Comparison of ENCODE assay signal across 13 cellular contexts in the genomic region with DNA sequence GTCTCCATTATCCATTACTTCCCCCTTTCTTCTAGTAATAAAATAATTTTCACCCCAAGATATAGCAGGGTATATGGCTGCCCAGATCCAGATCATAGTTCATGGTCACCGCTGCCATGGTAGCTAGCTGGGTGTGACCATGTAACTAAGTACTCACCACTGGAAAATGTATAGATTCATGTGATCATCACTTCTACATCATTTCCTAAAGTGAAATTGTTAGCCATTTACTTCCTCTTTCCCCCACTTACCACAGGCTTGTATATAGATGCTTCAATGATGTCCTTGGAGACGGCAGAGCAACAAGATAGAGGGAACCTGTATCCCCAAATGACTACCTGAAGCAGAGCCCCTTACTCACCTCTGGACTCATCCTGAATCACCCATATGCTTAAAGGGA. TPM values are rescaled to one million over a fixed set of nuclear protein-coding genes. Genes with fewer than 3 reads are reported as not detected.
DNase-seq lines count a peak whose midpoint lies in the region; ATAC-seq lines count a peak whose summit lies in the region.
"Had no signal": no experiment of that assay in that cellular context is flagged by ENCODE, and none has a peak within 500 bp of the region (broad histone marks: within the 10 kb centered on the region; RNA-seq: fewer than 3 reads in every experiment).

No MANE protein-coding gene starts in this region.

- no peak overlapping the region for H3K4me3 ChIP-seq in skin epidermis

- peak overlapping the region; percentile 0 for H3K27ac Mint-ChIP-seq in activated T-helper 17 cell treated with anti-CD3 and anti-CD28 coated beads, Interleukin-2, amount 50 U/mL, for 72 hours
- H3K27ac Mint-ChIP-seq: stimulated activated naive CD8-positive, alpha-beta T cell treated with anti-CD3 and anti-CD28 coated beads, Interleukin-15, Interleukin-2, amounts not matched to agents 100 ng/mL and 50 ng/mL, for 24 hours had no signal

- no peaks in the 10 kb centered on the region for H3K36me3 Mint-ChIP-seq in activated T-helper 17 cell treated with anti-CD3 and anti-CD28 coated beads, Interleukin-2, amount 50 U/mL, for 72 hours (ENCODE audit: low read depth)

- peak; percentile 37 for DNase-seq in NAMALWA (ENCODE audit: low spot score)
- no peak for DNase-seq in hippocampal formation (lab: John Stamatoyannopoulos, UW)
- DNase-seq: activated naive CD4-positive, alpha-beta T cell treated with Interleukin-2 at 50 U/mL for 16 hours; DMS79; NCI-H1092; stimulated activated CD4-positive, alpha-beta T cell treated with anti-CD3 and anti-CD28 coated beads, Interleukin-12 subunit alpha, Interleukin-12 subunit beta, amount 100 ng/mL, for 4 hours; WERI-Rb-1 had no signal

- H3K27ac ChIP-seq in skin epidermis = peak overlapping the region in 12 of 21 experiments; percentile 6 to 77 (median 28)
- H3K27ac ChIP-seq: WERI-Rb-1 had no signal

- H3K9me3 Mint-ChIP-seq in activated T-helper 17 cell treated with anti-CD3 and anti-CD28 coated beads, Interleukin-2, amount 50 U/mL, for 72 hours = no peaks in the 10 kb centered on the region

- no peak overlapping the region for H3K4me3 Mint-ChIP-seq in activated T-helper 17 cell treated with anti-CD3 and anti-CD28 coated beads, Interleukin-2, amount 50 U/mL, for 72 hours
- H3K4me3 Mint-ChIP-seq: stimulated activated naive CD8-positive, alpha-beta T cell treated with anti-CD3 and anti-CD28 coated beads, Interleukin-15, Interleukin-2, amounts not matched to agents 100 ng/mL and 50 ng/mL, for 24 hours had no signal

- H3K4me1 Mint-ChIP-seq in activated T-helper 17 cell treated with anti-CD3 and anti-CD28 coated beads, Interleukin-2, amount 50 U/mL, for 72 hours = peaks cover 14% of the 10 kb centered on the region

- peak; percentile 46 for ATAC-seq in GM18867 (IDR thresholded peaks at IDR 0.05; ENCODE audit: unreplicated experiment)
- peak; percentile 42 for ATAC-seq in activated T-helper 17 cell treated with anti-CD3 and anti-CD28 coated beads, Interleukin-2, amount 50 U/mL, for 72 hours (replicated peaks)
- no peak for ATAC-seq in GM19452 (IDR thresholded peaks at IDR 0.05; ENCODE audit: unreplicated experiment)
- ATAC-seq in HG03025 (IDR thresholded peaks at IDR 0.05; ENCODE audit: low FRiP score, unreplicated experiment) = no peak

- H3K27me3 Mint-ChIP-seq in activated T-helper 17 cell treated with anti-CD3 and anti-CD28 coated beads, Interleukin-2, amount 50 U/mL, for 72 hours = no peaks in the 10 kb centered on the region

RNA-seq across cellular contexts. Expression of a gene that starts 22.7 kb away (rescaled TPM):
- total RNA-seq in activated T-helper 17 cell treated with anti-CD3 and anti-CD28 coated beads, Interleukin-2, amount 50 U/mL, for 72 hours = 10 to 100 TPM; 33.7 to 40.8 TPM

Comparison
In these comparisons a context has a peak if more than half of its experiments do, and no peak if none do; other contexts are left out.
1. ATAC-seq: peak in GM18867 (single experiment) and activated T-helper 17 cell treated with anti-CD3 and anti-CD28 coated beads, Interleukin-2, amount 50 U/mL, for 72 hours (single experiment); none in GM19452 (single experiment) and HG03025 (single experiment).